Comparison of ENCODE assay signal across 10 cellular contexts in genomic region chr6:15628499-15629131, GRCh38. TPM values are rescaled to one million over a fixed set of nuclear protein-coding genes. Genes with fewer than 3 reads are reported as not detected.
DNase-seq lines count a peak whose midpoint lies in the region; ATAC-seq and TF ChIP-seq lines count a peak whose summit lies in the region.
"Had no signal": no experiment of that assay in that cellular context is flagged by ENCODE, and none has a peak within 500 bp of the region (broad histone marks: within the 10 kb centered on the region; RNA-seq: fewer than 3 reads in every experiment).

No MANE protein-coding gene starts in this region.

- intact Hi-C loops in upper lobe of right lung (cut with DNase I) = loop anchor here (10.0 kb wide), 1 partner anchor 114 kb away; no protein-coding TSS in a partner anchor

- peaks cover 9% of the 10 kb centered on the region for H3K36me3 Mint-ChIP-seq in memory B cell

- H3K27me3 ChIP-seq in upper lobe of right lung = no peaks in the 10 kb centered on the region
- H3K27me3 ChIP-seq: ovary had no signal

- H3K27ac ChIP-seq in upper lobe of right lung = no peak overlapping the region
- H3K27ac ChIP-seq: ovary had no signal

- H3K27me3 Mint-ChIP-seq in memory B cell = no peaks in the 10 kb centered on the region

- H3K9me3 Mint-ChIP-seq in memory B cell = no peaks in the 10 kb centered on the region
- H3K9me3 Mint-ChIP-seq: brain had no signal

- no peaks in the 10 kb centered on the region for H3K9me3 ChIP-seq in upper lobe of right lung
- H3K9me3 ChIP-seq: ovary had no signal

- no peak overlapping the region for H3K4me3 ChIP-seq in upper lobe of right lung
- H3K4me3 ChIP-seq: ovary had no signal

- no peak overlapping the region for H3K4me3 Mint-ChIP-seq in memory B cell
- H3K4me3 Mint-ChIP-seq: brain had no signal

- peak; percentile 71 for DNase-seq in activated effector memory CD4-positive, alpha-beta T cell treated with anti-CD3 and anti-CD28 coated beads, Interleukin-2, amount 50 U/mL, for 16 hours
- no peak for DNase-seq in activated effector memory CD4-positive, alpha-beta T cell treated with Interleukin-2 at 50 U/mL for 16 hours
- DNase-seq in activated T-cell treated with anti-CD3 and anti-CD28 coated beads for 4 hours = peak; percentile 35
- no peak for DNase-seq in memory B cell (ENCODE audit: low spot score in 2 of 2)
- DNase-seq in upper lobe of right lung = no peak
- DNase-seq in dermis blood vessel endothelial cell = no peak
- DNase-seq in hypothalamus (lab: John Stamatoyannopoulos, UW) = no peak
- DNase-seq in effector CD8-positive, alpha-beta T cell (lab: John Stamatoyannopoulos, UW) = no peak
- DNase-seq: ovary had no signal

- no peak for TF ChIP-seq CTCF in upper lobe of right lung (IDR thresholded peaks at IDR 0.05)

- H3K4me1 Mint-ChIP-seq in memory B cell = peaks cover 8% of the 10 kb centered on the region

- peaks cover 8% of the 10 kb centered on the region for H3K4me1 ChIP-seq in upper lobe of right lung

- H3K36me3 ChIP-seq in upper lobe of right lung = no peaks in the 10 kb centered on the region
- H3K36me3 ChIP-seq: ovary had no signal

- H3K27ac Mint-ChIP-seq in memory B cell = peak overlapping the region; percentile 85
- H3K27ac Mint-ChIP-seq: brain had no signal

- ATAC-seq in memory B cell (ENCODE audit: low read depth) (no peak), upper lobe of right lung (peak; percentile 65)

RNA-seq across cellular contexts. Expression of gene DTNBP1, which starts 34.2 kb away (rescaled TPM):
- 25.9 TPM for total RNA-seq in upper lobe of right lung
- 13.6 and 16.0 TPM in 2 replicates for total RNA-seq in dermis blood vessel endothelial cell

Comparison
In these comparisons a context has a peak if more than half of its experiments do, and no peak if none do; other contexts are left out.
1. DNase-seq: peak in activated effector memory CD4-positive, alpha-beta T cell treated with anti-CD3 and anti-CD28 coated beads, Interleukin-2, amount 50 U/mL, for 16 hours (single experiment) and activated T-cell treated with anti-CD3 and anti-CD28 coated beads for 4 hours (single experiment); none in activated effector memory CD4-positive, alpha-beta T cell treated with Interleukin-2 at 50 U/mL for 16 hours (single experiment), memory B cell (0 of 2), upper lobe of right lung (single experiment), dermis blood vessel endothelial cell (single experiment), hypothalamus (0 of 51) and effector CD8-positive, alpha-beta T cell (single experiment).